ENCODE assay signal across 19 cellular contexts in genomic region chr19:31255863-31256600, GRCh38.
A peak's percentile ranks its signal among the peaks of the same experiment; 100 is the strongest.
DNase-seq lines count a peak whose midpoint lies in the region; ATAC-seq and TF ChIP-seq lines count a peak whose summit lies in the region.
"Had no signal": no experiment of that assay in that cellular context is flagged by ENCODE, and none has a peak within 500 bp of the region (broad histone marks: within the 10 kb centered on the region; RNA-seq: fewer than 3 reads in every experiment).

No MANE protein-coding gene starts in this region.

- H4K91ac ChIP-seq in mesenchymal stem cell (ENCODE audit: low read length): no peak overlapping the region

- H3K9me3 ChIP-seq in mammary epithelial cell (replicated peaks; ENCODE audit: insufficient read depth, low read length) (peaks cover 12% of the 10 kb centered on the region), breast epithelium (no peaks in the 10 kb centered on the region), mesenchymal stem cell (ENCODE audit: control insufficient read depth, low read length) (no peaks in the 10 kb centered on the region)

- DNase-seq in mammary epithelial cell (peak; percentile 8), breast epithelium (ENCODE audit: low spot score in 2 of 2) (no peak), NCI-H526 treated with DMSO at 0.1 percent for 48 hours (lab: John Stamatoyannopoulos, UW) (peak; percentile 16), mesenchymal stem cell (no peak), GF-D8 (lab: John Stamatoyannopoulos, UW) (no peak)
- peak; percentile 1 for DNase-seq in stimulated activated CD8-positive, alpha-beta memory T cell treated with anti-CD3 and anti-CD28 coated beads, Interleukin-4, amount 100 ng/mL, for 48 hours
- DNase-seq: COR-L47, KBM-7, NCI-H1694 treated with DMSO at 0.1 percent for 48 hours, NCI-H446 treated with DMSO at 0.1 percent for 48 hours, NCI-H748 treated with DMSO at 0.1 percent for 48 hours, OCI-M1, Right ventricle myocardium superior had no signal

- no peaks in the 10 kb centered on the region for H4K20me1 ChIP-seq in mammary epithelial cell (ENCODE audit: insufficient read depth, low read length)

- 96% methylated on average over 11 of the region's 11 CpGs for WGBS in mammary epithelial cell (ENCODE audit: low coverage, missing lambda C conversion rate)
- WGBS in mesenchymal stem cell: 93% methylated on average over 8 of the region's 11 CpGs

- H3K4ac ChIP-seq in mesenchymal stem cell (ENCODE audit: low read depth in 1 of 2, low read length in 2 of 2): no peak overlapping the region

- H3K4me3 ChIP-seq in mammary epithelial cell (replicated peaks in 1 of 3; ENCODE audit: insufficient read depth in 1 of 3, low read depth in 2 of 3, low read length in 3 of 3) (no peak overlapping the region), breast epithelium (no peak overlapping the region), mesenchymal stem cell (ENCODE audit: insufficient read depth in 1 of 2, low read depth in 1 of 2, low read length in 2 of 2) (no peak overlapping the region)
- H3K4me3 ChIP-seq: GM12878, SK-N-MC had no signal

- H3K23ac ChIP-seq in mesenchymal stem cell (ENCODE audit: low read length in 2 of 2): no peak overlapping the region

- H3K27ac ChIP-seq in mammary epithelial cell (ENCODE audit: insufficient read depth, low read depth, low read length): no peak overlapping the region
- H3K27ac ChIP-seq in breast epithelium: no peak overlapping the region
- H3K27ac ChIP-seq in mesenchymal stem cell (ENCODE audit: low read length, poor library complexity, severe bottlenecking): no peak overlapping the region
- H3K27ac ChIP-seq: C4-2B, SK-N-MC had no signal

- H3K18ac ChIP-seq in mesenchymal stem cell (ENCODE audit: low read depth in 1 of 2, low read length in 2 of 2): no peak overlapping the region

- no peak overlapping the region for H2BK5ac ChIP-seq in mesenchymal stem cell (ENCODE audit: low read depth, low read length, poor library complexity, severe bottlenecking)

- H3K79me1 ChIP-seq in mesenchymal stem cell (replicated peaks; ENCODE audit: low read length, poor library complexity, severe bottlenecking): no peaks in the 10 kb centered on the region

- ATAC-seq in HG03045 (IDR thresholded peaks at IDR 0.05; ENCODE audit: unreplicated experiment) (no peak), GM18867 (IDR thresholded peaks at IDR 0.05; ENCODE audit: unreplicated experiment) (no peak)
- ATAC-seq: GM12878, HepG2 had no signal

- no peak overlapping the region for H4K8ac ChIP-seq in mesenchymal stem cell (ENCODE audit: low read length)

- H3K79me2 ChIP-seq in mammary epithelial cell (ENCODE audit: insufficient read depth, low read length): no peaks in the 10 kb centered on the region

- no peak overlapping the region for H2AK5ac ChIP-seq in mesenchymal stem cell (ENCODE audit: low read length, severe bottlenecking)

- H3K4me2 ChIP-seq in mammary epithelial cell (ENCODE audit: insufficient read depth, low read depth, low read length) (no peak overlapping the region), mesenchymal stem cell (ENCODE audit: low read length, poor library complexity, severe bottlenecking) (no peak overlapping the region)

- no peak overlapping the region for H2AFZ ChIP-seq in mammary epithelial cell (ENCODE audit: low read depth, low read length)
- no peak overlapping the region for H2AFZ ChIP-seq in mesenchymal stem cell (ENCODE audit: low read depth, low read length)

- CTCF ChIA-PET in mammary epithelial cell (lab: Charles Lee; ENCODE audit: low non-redundant PET): no interaction called here

- no peaks in the 10 kb centered on the region for H3K36me3 ChIP-seq in mammary epithelial cell (ENCODE audit: insufficient read depth, low read length)
- no peaks in the 10 kb centered on the region for H3K36me3 ChIP-seq in breast epithelium
- H3K36me3 ChIP-seq in mesenchymal stem cell (ENCODE audit: control insufficient read depth in 1 of 2, insufficient read depth in 2 of 2, low read depth in 1 of 2, low read length in 2 of 2): no peaks in the 10 kb centered on the region

- H3K4me1 ChIP-seq in mammary epithelial cell (ENCODE audit: insufficient read depth, low read length) (peaks cover 22% of the 10 kb centered on the region), breast epithelium (no peaks in the 10 kb centered on the region), mesenchymal stem cell (ENCODE audit: control insufficient read depth, insufficient read depth, low read depth, low read length) (peaks cover 3% of the 10 kb centered on the region)

- TF ChIP-seq CTCF in mammary epithelial cell (conservative IDR thresholded peaks at IDR 0.05 in 1 of 2, IDR thresholded peaks at IDR 0.05 in 1 of 2; ENCODE audit: extremely low read depth in 1 of 2, insufficient read depth in 1 of 2, low read depth in 1 of 2, low read length in 2 of 2): no peak
- TF ChIP-seq CTCF in breast epithelium (IDR thresholded peaks at IDR 0.05): no peak

- dilution Hi-C loops in mammary epithelial cell (cut with HindIII; ENCODE audit: low sequenced_read_pairs): no loop called here

- in situ Hi-C loops in mammary epithelial cell (cut with MboI; ENCODE audit: low sequenced_read_pairs in 2 of 2): no loop called here

- no peak overlapping the region for H2BK120ac ChIP-seq in mesenchymal stem cell (ENCODE audit: low read depth, low read length)

- H3K27me3 ChIP-seq in mammary epithelial cell (ENCODE audit: insufficient read depth, low read length): no peaks in the 10 kb centered on the region
- no peaks in the 10 kb centered on the region for H3K27me3 ChIP-seq in breast epithelium
- H3K27me3 ChIP-seq in mesenchymal stem cell (ENCODE audit: control insufficient read depth in 1 of 2, insufficient read depth in 1 of 2, low read length in 2 of 2): no peaks in the 10 kb centered on the region

- intact Hi-C loops in mammary epithelial cell (cut with micrococcal nuclease) (loop anchor here (2.0 to 10.0 kb wide), 3 partner anchors 41 to 144 kb away; no protein-coding TSS in a partner anchor), breast epithelium (cut with DNase I; ENCODE audit: low total_unique reads) (no loop called here)

- no peak overlapping the region for H3K14ac ChIP-seq in mesenchymal stem cell (ENCODE audit: low read length in 2 of 2)

- peak overlapping the region; percentile 20 for H2BK15ac ChIP-seq in mesenchymal stem cell (ENCODE audit: low read depth, poor library complexity, severe bottlenecking)

- TF ChIP-seq POLR2A in breast epithelium (IDR thresholded peaks at IDR 0.05): no peak

- H3K9ac ChIP-seq in mammary epithelial cell (ENCODE audit: insufficient read depth, low read length) (no peak overlapping the region), mesenchymal stem cell (ENCODE audit: low read length) (no peak overlapping the region)

- no TSS peak for BruUV-seq in mammary epithelial cell (replicated peaks; lab: Mats Ljungman, UMichigan)

- no peak overlapping the region for H2BK12ac ChIP-seq in mesenchymal stem cell (ENCODE audit: low read length in 2 of 2)

Comparison
In these comparisons a context has a peak if more than half of its experiments do, and no peak if none do; other contexts are left out.
1. DNase-seq: peak in mammary epithelial cell (single experiment), NCI-H526 treated with DMSO at 0.1 percent for 48 hours (single experiment) and stimulated activated CD8-positive, alpha-beta memory T cell treated with anti-CD3 and anti-CD28 coated beads, Interleukin-4, amount 100 ng/mL, for 48 hours (single experiment); none in breast epithelium (0 of 2), mesenchymal stem cell (single experiment) and GF-D8 (single experiment).